Comparison of ENCODE assay signal across 11 cellular contexts in the genomic region with DNA sequence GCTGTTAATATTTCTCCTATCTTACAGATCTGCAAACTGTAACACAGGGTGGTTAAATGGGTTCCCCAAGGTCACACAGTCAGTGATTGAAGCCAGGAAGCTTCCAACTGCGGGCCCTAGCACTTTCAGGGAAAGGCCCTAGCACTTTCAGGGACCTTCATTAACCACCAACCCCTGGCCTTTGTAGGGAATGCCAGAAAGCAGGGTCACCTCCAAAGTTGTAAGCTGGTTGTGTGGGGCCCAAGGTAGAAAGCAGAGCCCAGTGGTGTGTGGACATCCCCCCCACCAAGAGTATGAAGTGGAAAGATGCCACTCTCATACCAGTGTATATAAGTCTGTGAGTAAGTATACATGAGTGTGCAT. TPM values are rescaled to one million over a fixed set of nuclear protein-coding genes. Genes with fewer than 3 reads are reported as not detected.
A peak's percentile ranks its signal among the peaks of the same experiment; 100 is the strongest.
DNase-seq lines count a peak whose midpoint lies in the region; ATAC-seq and TF ChIP-seq lines count a peak whose summit lies in the region.
"Had no signal": no experiment of that assay in that cellular context is flagged by ENCODE, and none has a peak within 500 bp of the region (broad histone marks: within the 10 kb centered on the region; RNA-seq: fewer than 3 reads in every experiment).

No MANE protein-coding gene starts in this region.

- H3K4me1 ChIP-seq in PC-9 (replicated peaks; ENCODE audit: insufficient read depth), result peaks cover 51% of the 10 kb centered on the region
- H3K4me1 ChIP-seq in endodermal cell (ENCODE audit: control insufficient read depth, insufficient read depth, low read length), result peaks cover 14% of the 10 kb centered on the region
- H3K4me1 ChIP-seq in skeletal muscle satellite cell (ENCODE audit: control insufficient read depth, insufficient read depth, low read length), result peaks cover 71% of the 10 kb centered on the region
- H3K4me1 ChIP-seq in colonic mucosa, result peaks cover 39% of the 10 kb centered on the region

- intact Hi-C loops in PC-9 (cut with micrococcal nuclease; ENCODE audit: unreplicated experiment), result loop anchor here (1.0 to 2.0 kb wide), 2 partner anchors 175 to 459 kb away; partner anchors contain the start of gene PDK1
- intact Hi-C loops in colonic mucosa (cut with DNase I), result no loop called here

- H3K27ac ChIP-seq in PC-9 (peak overlapping the region; percentile 37), endodermal cell (ENCODE audit: low read depth, low read length) (no peak overlapping the region), colonic mucosa (no peak overlapping the region)

- H3K4me3 Mint-ChIP-seq in activated naive CD4-positive, alpha-beta T cell treated with anti-CD3 and anti-CD28 coated beads, Interleukin-2, amount 10 ng/mL, durations not matched to agents 7 days and 5 days, result peak overlapping the region; percentile 5
- H3K4me3 Mint-ChIP-seq in endodermal cell, result peak overlapping the region; percentile 9

- no peak for DNase-seq in activated naive CD4-positive, alpha-beta T cell treated with anti-CD3 and anti-CD28 coated beads, Interleukin-2, amount 10 ng/mL, durations not matched to agents 7 days and 5 days
- DNase-seq in activated naive CD4-positive, alpha-beta T cell (lab: John Stamatoyannopoulos, UW), result no peak
- no peak for DNase-seq in PC-9
- DNase-seq in endodermal cell, result peak; percentile 62
- no peak for DNase-seq in colonic mucosa
- no peak for DNase-seq in NCI-H524 (lab: John Stamatoyannopoulos, UW)
- DNase-seq: activated CD8-positive, alpha-beta memory T cell treated with anti-CD3 and anti-CD28 coated beads, Interleukin-2, amount 50 U/mL, for 4 hours; dorsolateral prefrontal cortex; SHP77 had no signal

- no peaks in the 10 kb centered on the region for H3K9me2 ChIP-seq in PC-9 (ENCODE audit: insufficient read depth)

- H2AFZ ChIP-seq in PC-9, result no peak overlapping the region; the same call in 1 of the 2 replicates

- H3K4me3 ChIP-seq in PC-9, result peak overlapping the region; percentile 68; the same call in 1 of the 2 replicates
- H3K4me3 ChIP-seq in endodermal cell (ENCODE audit: low read length), result no peak overlapping the region
- peak overlapping the region; percentile 81 for H3K4me3 ChIP-seq in skeletal muscle satellite cell (ENCODE audit: low read length)
- H3K4me3 ChIP-seq in colonic mucosa, result no peak overlapping the region

- BruUV-seq in PC-9 (replicated peaks; lab: Mats Ljungman, UMichigan), result no TSS peak

- H3K27ac Mint-ChIP-seq in activated naive CD4-positive, alpha-beta T cell treated with anti-CD3 and anti-CD28 coated beads, Interleukin-2, amount 10 ng/mL, durations not matched to agents 7 days and 5 days, result peak overlapping the region; percentile 60
- H3K27ac Mint-ChIP-seq in endodermal cell, result no peak overlapping the region

- H3F3A ChIP-seq in PC-9 (ENCODE audit: insufficient read depth, low read depth), result peaks cover 47% of the 10 kb centered on the region

- no peaks in the 10 kb centered on the region for H3K27me3 ChIP-seq in PC-9 (ENCODE audit: insufficient read depth, low read depth)
- H3K27me3 ChIP-seq in endodermal cell (ENCODE audit: control insufficient read depth, insufficient read depth, low read length, poor library complexity, severe bottlenecking), result peaks cover 99% of the 10 kb centered on the region
- peaks cover 4% of the 10 kb centered on the region for H3K27me3 ChIP-seq in skeletal muscle satellite cell (ENCODE audit: control insufficient read depth, insufficient read depth, low read length)
- H3K27me3 ChIP-seq in colonic mucosa, result peaks cover 99% of the 10 kb centered on the region

- no peaks in the 10 kb centered on the region for H3K36me3 ChIP-seq in PC-9 (ENCODE audit: low read depth)
- H3K36me3 ChIP-seq in endodermal cell (ENCODE audit: control insufficient read depth, insufficient read depth, low read length), result no peaks in the 10 kb centered on the region
- peaks cover 3% of the 10 kb centered on the region for H3K36me3 ChIP-seq in skeletal muscle satellite cell (ENCODE audit: insufficient read depth, low read length)
- no peaks in the 10 kb centered on the region for H3K36me3 ChIP-seq in colonic mucosa

- H3K79me2 ChIP-seq in PC-9 (ENCODE audit: low read depth), result no peaks in the 10 kb centered on the region

- peaks cover 100% of the 10 kb centered on the region for H3K27me3 Mint-ChIP-seq in activated naive CD4-positive, alpha-beta T cell treated with anti-CD3 and anti-CD28 coated beads, Interleukin-2, amount 10 ng/mL, durations not matched to agents 7 days and 5 days
- H3K27me3 Mint-ChIP-seq in endodermal cell (ENCODE audit: insufficient read depth), result peaks cover 98% of the 10 kb centered on the region

- no peaks in the 10 kb centered on the region for H3K9me3 Mint-ChIP-seq in activated naive CD4-positive, alpha-beta T cell treated with anti-CD3 and anti-CD28 coated beads, Interleukin-2, amount 10 ng/mL, durations not matched to agents 7 days and 5 days
- no peaks in the 10 kb centered on the region for H3K9me3 Mint-ChIP-seq in endodermal cell

- no peak for ATAC-seq in GM18867 (IDR thresholded peaks at IDR 0.05; ENCODE audit: unreplicated experiment)

- H3K9ac ChIP-seq in endodermal cell (ENCODE audit: extremely low read depth, low read length, poor library complexity, severe bottlenecking) (no peak overlapping the region), skeletal muscle satellite cell (ENCODE audit: low read depth, low read length) (peak overlapping the region; percentile 72), colonic mucosa (ENCODE audit: low read depth in 2 of 2, low read length in 2 of 2) (no peak overlapping the region)

- H3K4me1 Mint-ChIP-seq in activated naive CD4-positive, alpha-beta T cell treated with anti-CD3 and anti-CD28 coated beads, Interleukin-2, amount 10 ng/mL, durations not matched to agents 7 days and 5 days, result peaks cover 58% of the 10 kb centered on the region
- peaks cover 34% of the 10 kb centered on the region for H3K4me1 Mint-ChIP-seq in endodermal cell

- H3K4me2 ChIP-seq in PC-9 (peak overlapping the region; percentile 95), skeletal muscle satellite cell (ENCODE audit: low read length) (peak overlapping the region; percentile 99)

- POLR2A ChIA-PET in PC-9 (lab: Charles Lee; ENCODE audit: unreplicated experiment), result interaction anchor here (0.6 kb wide), 1 partner anchor 176 kb away, joined by 3 read pairs; the partner anchor contains the start of gene HAT1

- WGBS in endodermal cell (ENCODE audit: insufficient coverage in 1 of 2, insufficient read length in 1 of 2), 2 experiments, result 23% methylated on average over 1 of the region's 1 CpG; no CpG with 5 or more reads in 1 of the 2 experiments

- peaks cover 3% of the 10 kb centered on the region for H3K36me3 Mint-ChIP-seq in activated naive CD4-positive, alpha-beta T cell treated with anti-CD3 and anti-CD28 coated beads, Interleukin-2, amount 10 ng/mL, durations not matched to agents 7 days and 5 days
- H3K36me3 Mint-ChIP-seq in endodermal cell (ENCODE audit: low read depth), result no peaks in the 10 kb centered on the region

- no peaks in the 10 kb centered on the region for H4K20me1 ChIP-seq in PC-9 (ENCODE audit: insufficient read depth)

- no peak for TF ChIP-seq CTCF in PC-9 (conservative IDR thresholded peaks at IDR 0.05)
- TF ChIP-seq CTCF in endodermal cell (conservative IDR thresholded peaks at IDR 0.05), result no peak
- no peak for TF ChIP-seq CTCF in colonic mucosa (IDR thresholded peaks at IDR 0.05)

- CTCF ChIA-PET in activated naive CD4-positive, alpha-beta T cell treated with anti-CD3 and anti-CD28 coated beads, Interleukin-2, amount 10 ng/mL, durations not matched to agents 7 days and 5 days (lab: Charles Lee), result no interaction called here
- CTCF ChIA-PET in PC-9 (lab: Charles Lee), result no interaction called here

- H3K9me3 ChIP-seq in PC-9 (ENCODE audit: insufficient read depth, low read depth) (no peaks in the 10 kb centered on the region), endodermal cell (ENCODE audit: control insufficient read depth, low read length) (no peaks in the 10 kb centered on the region), skeletal muscle satellite cell (replicated peaks; ENCODE audit: low read length) (no peaks in the 10 kb centered on the region), colonic mucosa (no peaks in the 10 kb centered on the region)

RNA-seq across cellular contexts. Expression of gene DLX2, which starts 4.4 kb away (rescaled TPM):
- total RNA-seq in PC-9 (2021) (0.65 and 0.76 TPM in 2 replicates), endodermal cell (under 1 TPM in 1 of 2 donors, not detected in 1; 0.13 TPM), colonic mucosa (not detected)
- polyA plus RNA-seq in endodermal cell (2013, experiment 1 of 2), result 8.9 TPM
- 11.6 TPM for polyA plus RNA-seq in endodermal cell (2013, experiment 2 of 2)
- total RNA-seq in skeletal muscle satellite cell (2012; rRNA removed), result 1.1 and 1.8 TPM in 2 replicates

RNA-seq across cellular contexts. Expression of gene DLX1, which starts 13.0 kb away (rescaled TPM):
- total RNA-seq in PC-9 (2021), result 0.87 TPM in 1 of 2 replicates, not detected in the other
- not detected for total RNA-seq in endodermal cell
- 10.5 TPM for polyA plus RNA-seq in endodermal cell (2013, experiment 1 of 2)
- 14.9 TPM for polyA plus RNA-seq in endodermal cell (2013, experiment 2 of 2)
- 1.3 and 3.5 TPM in 2 replicates for total RNA-seq in skeletal muscle satellite cell (2012; rRNA removed)
- under 1 TPM in 1 of 2 donors, not detected in 1; 0.19 TPM for total RNA-seq in colonic mucosa

Comparison
In these comparisons a context has a peak if more than half of its experiments do, and no peak if none do; other contexts are left out.
1. H3K4me3 ChIP-seq: peak in PC-9 (single experiment) and skeletal muscle satellite cell (single experiment); none in endodermal cell (single experiment) and colonic mucosa (single experiment).